ENCODE assay signal across 30 cellular contexts in genomic region chr15:101233651-101234281, GRCh38. TPM values are rescaled to one million over a fixed set of nuclear protein-coding genes. Genes with fewer than 3 reads are reported as not detected.
DNase-seq lines count a peak whose midpoint lies in the region; ATAC-seq and TF ChIP-seq lines count a peak whose summit lies in the region.
"Had no signal": no experiment of that assay in that cellular context is flagged by ENCODE, and none has a peak within 500 bp of the region (broad histone marks: within the 10 kb centered on the region; RNA-seq: fewer than 3 reads in every experiment).

No MANE protein-coding gene starts in this region.

- H3K4me2 ChIP-seq in smooth muscle cell: no peak overlapping the region
- H3K4me2 ChIP-seq: A549, SK-N-SH had no signal

- no peak overlapping the region for H3K4me3 ChIP-seq in esophagus squamous epithelium
- H3K4me3 ChIP-seq in smooth muscle cell: no peak overlapping the region
- H3K4me3 ChIP-seq: A549, gastroesophageal sphincter, skin epidermis, tibial artery had no signal

- H3K79me2 ChIP-seq in smooth muscle cell (ENCODE audit: low read depth): peaks cover 100% of the 10 kb centered on the region

- H3K27ac Mint-ChIP-seq in activated naive CD8-positive, alpha-beta T cell: peak overlapping the region; percentile 34
- no peak overlapping the region for H3K27ac Mint-ChIP-seq in activated naive CD8-positive, alpha-beta T cell treated with anti-CD3 and anti-CD28 coated beads for 36 hours
- no peak overlapping the region for H3K27ac Mint-ChIP-seq in T-helper 2 cell treated with Interferon-gamma antibody and Interleukin-4, amounts not matched to agents 5 μg/mL and 100 μg/mL, for 36 hours
- H3K27ac Mint-ChIP-seq: activated naive CD4-positive, alpha-beta T cell treated with anti-CD3 and anti-CD28 coated beads, Interleukin-2, amount 50 U/mL, for 72 hours; CD8-positive, alpha-beta T cell; endodermal cell; T-helper 17 cell had no signal

- H3K36me3 Mint-ChIP-seq in activated naive CD8-positive, alpha-beta T cell: peaks cover 39% of the 10 kb centered on the region
- H3K36me3 Mint-ChIP-seq in activated naive CD8-positive, alpha-beta T cell treated with anti-CD3 and anti-CD28 coated beads for 36 hours: peaks cover 67% of the 10 kb centered on the region
- peaks cover 76% of the 10 kb centered on the region for H3K36me3 Mint-ChIP-seq in T-helper 2 cell treated with Interferon-gamma antibody and Interleukin-4, amounts not matched to agents 5 μg/mL and 100 μg/mL, for 36 hours (ENCODE audit: low read depth)

- no peak for TF ChIP-seq POLR2A in esophagus squamous epithelium (IDR thresholded peaks at IDR 0.05)

- POLR2A ChIA-PET in RWPE1 (lab: Yijun Ruan, JAX; ENCODE audit: low non-redundant PET): no interaction called here

- no peak for ATAC-seq in HG02938 (IDR thresholded peaks at IDR 0.05; ENCODE audit: unreplicated experiment)
- ATAC-seq: activated naive CD4-positive, alpha-beta T cell treated with anti-CD3 and anti-CD28 coated beads, Interleukin-2, amount 50 U/mL, for 72 hours; CD8-positive, alpha-beta T cell; gastroesophageal sphincter; stimulated activated naive CD8-positive, alpha-beta T cell treated with anti-CD3 and anti-CD28 coated beads, Interleukin-15, amount 100 ng/mL, for 72 hours; T-helper 17 cell had no signal

- H3K9me3 ChIP-seq in esophagus squamous epithelium (no peaks in the 10 kb centered on the region), smooth muscle cell (replicated peaks; ENCODE audit: low read depth) (no peaks in the 10 kb centered on the region)
- H3K9me3 ChIP-seq: SK-N-SH had no signal

- WGBS in esophagus squamous epithelium, 2 donors: 37 to 66% methylated on average over 5 of the region's 5 CpGs
- 66% methylated on average over 5 of the region's 5 CpGs for WGBS in smooth muscle cell (ENCODE audit: low lambda C conversion rate)

- DNase-seq in activated naive CD8-positive, alpha-beta T cell treated with anti-CD3 and anti-CD28 coated beads for 36 hours: no peak
- no peak for DNase-seq in RWPE1 (ENCODE audit: low spot score)
- no peak for DNase-seq in esophagus squamous epithelium (lab: John Stamatoyannopoulos, UW)
- DNase-seq in smooth muscle cell (lab: John Stamatoyannopoulos, UW; ENCODE audit: unreplicated experiment): no peak
- DNase-seq in T-helper 2 cell treated with Interferon-gamma antibody and Interleukin-4, amounts not matched to agents 5 μg/mL and 100 μg/mL, for 36 hours (ENCODE audit: low spot score): no peak
- DNase-seq in germinal center (ENCODE audit: low spot score): no peak
- DNase-seq: aorta; CD8-positive, alpha-beta T cell; central memory CD4-positive, alpha-beta T cell; endodermal cell; H7; hypothalamus; immature natural killer cell; KG1; mesenchymal stem cell; NCI-H1417 treated with DMSO at 0.1 percent for 48 hours; NCI-H2081; NCI-H446 treated with DMSO at 0.1 percent for 48 hours; SK-N-SH; stimulated activated CD4-positive, alpha-beta T cell treated with anti-CD3 and anti-CD28 coated beads, Interleukin-1b, Interleukin-23, amount 100 ng/mL, for 48 hours; stimulated activated CD8-positive, alpha-beta memory T cell treated with anti-CD3 and anti-CD28 coated beads, Interleukin-4, amount 100 ng/mL, for 48 hours; stimulated activated naive CD8-positive, alpha-beta T cell treated with anti-CD3 and anti-CD28 coated beads, Interleukin-15, amount 100 ng/mL, for 72 hours; T-helper 17 cell; tibial artery had no signal

- H3K4me1 ChIP-seq in esophagus squamous epithelium (peaks cover 9 to 75% (median 25%) of the 10 kb centered on the region in 3 donors), smooth muscle cell (ENCODE audit: low read depth) (peaks cover 10% of the 10 kb centered on the region)
- H3K4me1 ChIP-seq: A549 had no signal

- H3K4me1 Mint-ChIP-seq in activated naive CD8-positive, alpha-beta T cell (ENCODE audit: low read depth): peaks cover 60% of the 10 kb centered on the region
- peaks cover 38% of the 10 kb centered on the region for H3K4me1 Mint-ChIP-seq in activated naive CD8-positive, alpha-beta T cell treated with anti-CD3 and anti-CD28 coated beads for 36 hours
- peaks cover 43% of the 10 kb centered on the region for H3K4me1 Mint-ChIP-seq in T-helper 2 cell treated with Interferon-gamma antibody and Interleukin-4, amounts not matched to agents 5 μg/mL and 100 μg/mL, for 36 hours (ENCODE audit: low read depth)

- no peaks in the 10 kb centered on the region for H3K9me3 Mint-ChIP-seq in activated naive CD8-positive, alpha-beta T cell (ENCODE audit: low read depth)
- H3K9me3 Mint-ChIP-seq in activated naive CD8-positive, alpha-beta T cell treated with anti-CD3 and anti-CD28 coated beads for 36 hours: peaks cover 6% of the 10 kb centered on the region
- H3K9me3 Mint-ChIP-seq in T-helper 2 cell treated with Interferon-gamma antibody and Interleukin-4, amounts not matched to agents 5 μg/mL and 100 μg/mL, for 36 hours: peaks cover 8% of the 10 kb centered on the region
- H3K9me3 Mint-ChIP-seq: activated naive CD4-positive, alpha-beta T cell treated with anti-CD3 and anti-CD28 coated beads, Interleukin-2, amount 50 U/mL, for 72 hours had no signal

- CTCF ChIA-PET in RWPE1 (lab: Yijun Ruan, JAX): no interaction called here

- peaks cover 99% of the 10 kb centered on the region for H4K20me1 ChIP-seq in smooth muscle cell (ENCODE audit: low read depth)

- peaks cover 20% of the 10 kb centered on the region for H3F3A ChIP-seq in smooth muscle cell (ENCODE audit: low read depth)

- H3K27me3 ChIP-seq in esophagus squamous epithelium (no peaks in the 10 kb centered on the region), smooth muscle cell (ENCODE audit: low read depth) (no peaks in the 10 kb centered on the region)
- H3K27me3 ChIP-seq: gastroesophageal sphincter, tibial artery had no signal

- H3K27me3 Mint-ChIP-seq in activated naive CD8-positive, alpha-beta T cell: no peaks in the 10 kb centered on the region
- no peaks in the 10 kb centered on the region for H3K27me3 Mint-ChIP-seq in activated naive CD8-positive, alpha-beta T cell treated with anti-CD3 and anti-CD28 coated beads for 36 hours
- no peaks in the 10 kb centered on the region for H3K27me3 Mint-ChIP-seq in T-helper 2 cell treated with Interferon-gamma antibody and Interleukin-4, amounts not matched to agents 5 μg/mL and 100 μg/mL, for 36 hours (ENCODE audit: low read depth)
- H3K27me3 Mint-ChIP-seq: stimulated activated naive CD8-positive, alpha-beta T cell treated with anti-CD3 and anti-CD28 coated beads, Interleukin-15, amount 100 ng/mL, for 72 hours; T-helper 17 cell had no signal

- no peak overlapping the region for H3K9ac ChIP-seq in smooth muscle cell (ENCODE audit: low read depth)
- H3K9ac ChIP-seq: SK-N-SH had no signal

- TF ChIP-seq CTCF in RWPE1 (conservative IDR thresholded peaks at IDR 0.05; ENCODE audit: low read depth) (no peak), esophagus squamous epithelium (IDR thresholded peaks at IDR 0.05) (no peak), smooth muscle cell (IDR thresholded peaks at IDR 0.05; ENCODE audit: borderline replicate concordance, insufficient read depth, poor library complexity, severe bottlenecking) (no peak)

- H3K27ac ChIP-seq in RWPE1 (peak overlapping the region; percentile 68; the same call in 1 of the 2 replicates), esophagus squamous epithelium (peak overlapping the region; percentile 1 to 63 (median 45)), smooth muscle cell (ENCODE audit: low read depth) (peak overlapping the region; percentile 36)
- H3K27ac ChIP-seq: A549, tibial artery had no signal

- no peak overlapping the region for H3K4me3 Mint-ChIP-seq in activated naive CD8-positive, alpha-beta T cell
- H3K4me3 Mint-ChIP-seq in activated naive CD8-positive, alpha-beta T cell treated with anti-CD3 and anti-CD28 coated beads for 36 hours: no peak overlapping the region
- H3K4me3 Mint-ChIP-seq in T-helper 2 cell treated with Interferon-gamma antibody and Interleukin-4, amounts not matched to agents 5 μg/mL and 100 μg/mL, for 36 hours: no peak overlapping the region
- H3K4me3 Mint-ChIP-seq: CD8-positive, alpha-beta T cell; endodermal cell; immature natural killer cell; stimulated activated naive CD8-positive, alpha-beta T cell treated with anti-CD3 and anti-CD28 coated beads, Interleukin-15, amount 100 ng/mL, for 72 hours; T-helper 17 cell had no signal

- H2AFZ ChIP-seq in smooth muscle cell (ENCODE audit: low read depth): no peak overlapping the region

- peaks cover 0 to 39% (median 3%) of the 10 kb centered on the region in 3 donors for H3K36me3 ChIP-seq in esophagus squamous epithelium
- H3K36me3 ChIP-seq in smooth muscle cell (ENCODE audit: low read depth): peaks cover 4% of the 10 kb centered on the region

- intact Hi-C loops in esophagus squamous epithelium (cut with DNase I): no loop called here

RNA-seq across cellular contexts. Expression of gene CHSY1, which starts 18.1 kb away (rescaled TPM):
- total RNA-seq in activated naive CD8-positive, alpha-beta T cell treated with anti-CD3 and anti-CD28 coated beads for 36 hours: 10 to 100 TPM; 35.5 to 37.0 TPM
- total RNA-seq in esophagus squamous epithelium: 10 to 100 TPM in 3 of 4 donors, 1 to 10 TPM in 1; 8.8 to 19.3 (median 11.4) TPM
- 123 and 155 TPM in 2 replicates for total RNA-seq in smooth muscle cell
- polyA plus RNA-seq in smooth muscle cell: 71.8 and 106 TPM in 2 replicates

RNA-seq across cellular contexts. Expression of gene SELENOS, which starts 43.5 kb away (rescaled TPM):
- total RNA-seq in activated naive CD8-positive, alpha-beta T cell treated with anti-CD3 and anti-CD28 coated beads for 36 hours: 10 to 100 TPM; 27.3 to 29.4 TPM
- total RNA-seq in esophagus squamous epithelium (10 to 100 TPM; 57.6 to 69.6 (median 63.4) TPM), smooth muscle cell (108 and 114 TPM in 2 replicates)
- polyA plus RNA-seq in smooth muscle cell: 130 and 142 TPM in 2 replicates
